ENCODE assay signal across 8 cellular contexts in genomic region chr6:35327349-35328027, GRCh38. TPM values are rescaled to one million over a fixed set of nuclear protein-coding genes. Genes with fewer than 3 reads are reported as not detected.
DNase-seq lines count a peak whose midpoint lies in the region; ATAC-seq and TF ChIP-seq lines count a peak whose summit lies in the region.

No MANE protein-coding gene starts in this region.

- H3K9me3 ChIP-seq in KOPT-K1 (ENCODE audit: insufficient read depth, low read length, poor library complexity, severe bottlenecking) (no peaks in the 10 kb centered on the region), spleen (no peaks in the 10 kb centered on the region)

- H3K4me3 ChIP-seq in spleen, result no peak overlapping the region

- intact Hi-C loops in left cardiac atrium (cut with DNase I) (loop anchor here in 1 of 2 donors (1.0 kb wide), 1 partner anchor 30 kb away; the partner anchor contains the start of gene DEF6), spleen (cut with DNase I; ENCODE audit: low total_unique reads) (no loop called here)

- ATAC-seq in activated naive CD4-positive, alpha-beta T cell treated with anti-CD3 and anti-CD28 coated beads, Interleukin-2, amount 50 U/mL, for 72 hours, result peak; percentile 89 to 91
- ATAC-seq in left cardiac atrium (peak; percentile 84 to 91), HG02759 (IDR thresholded peaks at IDR 0.05; ENCODE audit: unreplicated experiment) (no peak)

- H3K36me3 ChIP-seq in KOPT-K1 (ENCODE audit: insufficient read depth, low read length), result peaks cover 30% of the 10 kb centered on the region
- H3K36me3 ChIP-seq in spleen, result peaks cover 0 to 40% (median 15%) of the 10 kb centered on the region in 6 donors

- H3K27ac ChIP-seq in KOPT-K1 (ENCODE audit: low read depth, low read length, poor library complexity, severe bottlenecking), result peak overlapping the region; percentile 26
- peak overlapping the region in 4 of 8 donors; percentile 29 to 65 (median 40) for H3K27ac ChIP-seq in spleen

- 34 to 42% (median 38%) methylated on average over 7 of the region's 7 CpGs for WGBS in spleen, 5 donors

- TF ChIP-seq POLR2A in spleen (IDR thresholded peaks at IDR 0.05), result no peak

- H3K36me3 Mint-ChIP-seq in activated naive CD4-positive, alpha-beta T cell treated with anti-CD3 and anti-CD28 coated beads, Interleukin-2, amount 50 U/mL, for 72 hours, result peaks cover 9 to 11% of the 10 kb centered on the region in 2 donors

- peaks cover 0 to 18% (median 13%) of the 10 kb centered on the region in 6 donors for H3K4me1 ChIP-seq in spleen

- peaks cover 0 to 4% of the 10 kb centered on the region in 2 donors for H3K9me3 Mint-ChIP-seq in activated naive CD4-positive, alpha-beta T cell treated with anti-CD3 and anti-CD28 coated beads, Interleukin-2, amount 50 U/mL, for 72 hours

- H3K27ac Mint-ChIP-seq in activated naive CD4-positive, alpha-beta T cell treated with anti-CD3 and anti-CD28 coated beads, Interleukin-2, amount 50 U/mL, for 72 hours, result peak overlapping the region; percentile 45 to 85

- peak; percentile 42 to 77 (median 68) for TF ChIP-seq CTCF in spleen (IDR thresholded peaks at IDR 0.05 in 8 of 11, conservative IDR thresholded peaks at IDR 0.05 in 3 of 11)

- peak; percentile 23 to 50 for DNase-seq in NCI-H446 (lab: John Stamatoyannopoulos, UW)
- DNase-seq in NCI-H446 treated with DMSO at 0.1 percent for 48 hours (lab: John Stamatoyannopoulos, UW), result no peak
- DNase-seq in SW480 (ENCODE audit: low spot score), result peak; percentile 52
- DNase-seq in activated naive CD4-positive, alpha-beta T cell treated with anti-CD3 and anti-CD28 coated beads, Interleukin-2, amount 50 U/mL, for 72 hours (ENCODE audit: low spot score in 2 of 2), result peak; percentile 66 to 77
- DNase-seq in left cardiac atrium, result peak; percentile 64
- peak; percentile 91 for DNase-seq in spleen

- H3K27me3 ChIP-seq in spleen (replicated peaks in 1 of 7), result no peaks in the 10 kb centered on the region

RNA-seq across cellular contexts. Expression of gene PPARD, which starts 14.9 kb away (rescaled TPM):
- 10 to 100 TPM; 23.2 to 25.1 TPM for total RNA-seq in activated naive CD4-positive, alpha-beta T cell treated with anti-CD3 and anti-CD28 coated beads, Interleukin-2, amount 50 U/mL, for 72 hours
- total RNA-seq in left cardiac atrium, result 10 to 100 TPM; 14.1 to 21.3 TPM
- total RNA-seq in spleen, result 10 to 100 TPM; 24.5 to 37.4 (median 34.9) TPM
- 10 to 100 TPM in 2 of 3 donors, 1 to 10 TPM in 1; 9.4 to 16.8 (median 12.7) TPM for polyA plus RNA-seq in spleen

RNA-seq across cellular contexts. Expression of gene DEF6, which starts 29.9 kb away (rescaled TPM):
- 100 to 1,000 TPM; 107 to 156 TPM for total RNA-seq in activated naive CD4-positive, alpha-beta T cell treated with anti-CD3 and anti-CD28 coated beads, Interleukin-2, amount 50 U/mL, for 72 hours
- total RNA-seq in left cardiac atrium (1 to 10 TPM; 2.5 to 4.7 TPM), spleen (10 to 100 TPM; 57.9 to 89.0 (median 72.1) TPM)
- 100 to 1,000 TPM in 1 of 3 donors, 10 to 100 TPM in 2; 63.2 to 132 (median 74.3) TPM for polyA plus RNA-seq in spleen

Comparison
In these comparisons a context has a peak if more than half of its experiments do, and no peak if none do; other contexts are left out.
1. RNA of gene DEF6, which starts 29.9 kb away (total RNA-seq): 107 to 156 TPM in activated naive CD4-positive, alpha-beta T cell treated with anti-CD3 and anti-CD28 coated beads, Interleukin-2, amount 50 U/mL, for 72 hours and 57.9 to 89.0 TPM in spleen; 2.5 to 4.7 TPM in left cardiac atrium; every median in the first group is over 10 times any median in the second.